Comparison of ENCODE assay signal across 25 cellular contexts in genomic region chr2:216616083-216616678, GRCh38.
"Had no signal": no experiment of that assay in that cellular context is flagged by ENCODE, and none has a peak within 500 bp of the region (broad histone marks: within the 10 kb centered on the region; RNA-seq: fewer than 3 reads in every experiment).

No MANE protein-coding gene starts in this region.

- H3K9me3 Mint-ChIP-seq: dendritic cell treated with granulocyte-macrophage colony-stimulating factor and Interleukin-4, amounts not matched to agents 40 ng/mL and 50 ng/mL, for 4 days; endodermal cell; nephron; stimulated activated memory B cell treated with anti-CD40 and anti-IgM and Interleukin-4, amounts not matched to agents 10 μg/mL and 1 μg/mL and 100 μg/mL, for 72 hours; stimulated activated naive CD8-positive, alpha-beta T cell treated with anti-CD3 and anti-CD28 coated beads, Interleukin-15, amount 100 ng/mL, for 72 hours had no signal

- H3K27me3 Mint-ChIP-seq: stimulated activated naive CD8-positive, alpha-beta T cell treated with anti-CD3 and anti-CD28 coated beads, Interleukin-15, amount 100 ng/mL, for 72 hours had no signal

- H3K4me1 ChIP-seq: foreskin keratinocyte, psoas muscle, testis, upper lobe of right lung had no signal

- H3K4me3 Mint-ChIP-seq: dendritic cell treated with granulocyte-macrophage colony-stimulating factor and Interleukin-4, amounts not matched to agents 40 ng/mL and 50 ng/mL, for 4 days; endodermal cell; nephron; stimulated activated memory B cell treated with anti-CD40 and anti-IgM and Interleukin-4, amounts not matched to agents 10 μg/mL and 1 μg/mL and 100 μg/mL, for 72 hours; stimulated activated naive CD8-positive, alpha-beta T cell treated with anti-CD3 and anti-CD28 coated beads, Interleukin-15, amount 100 ng/mL, for 72 hours had no signal

- H3K36me3 ChIP-seq: neutrophil, spleen, tibial nerve, upper lobe of right lung had no signal

- H3K36me3 Mint-ChIP-seq: stimulated activated memory B cell treated with anti-CD40 and anti-IgM and Interleukin-4, amounts not matched to agents 10 μg/mL and 1 μg/mL and 100 μg/mL, for 72 hours had no signal

- H3K27ac Mint-ChIP-seq: dendritic cell treated with granulocyte-macrophage colony-stimulating factor and Interleukin-4, amounts not matched to agents 40 ng/mL and 50 ng/mL, for 4 days; endodermal cell; stimulated activated memory B cell treated with anti-CD40 and anti-IgM and Interleukin-4, amounts not matched to agents 10 μg/mL and 1 μg/mL and 100 μg/mL, for 72 hours; stimulated activated naive CD8-positive, alpha-beta T cell treated with anti-CD3 and anti-CD28 coated beads, Interleukin-15, amount 100 ng/mL, for 72 hours had no signal

- H3K4me3 ChIP-seq: hepatocyte, psoas muscle, spleen, testis, tibial nerve, upper lobe of right lung had no signal

- DNase-seq: endodermal cell; erythroblast; foreskin keratinocyte; head of caudate nucleus; kidney; left cardiac atrium; left ventricle myocardium superior; mesendoderm; naive B cell; psoas muscle; retina; spleen; stimulated activated CD4-positive, alpha-beta T cell treated with anti-CD3 and anti-CD28 coated beads, Interleukin-15, amount 100 ng/mL, for 24 hours; stimulated activated CD4-positive, alpha-beta T cell treated with anti-CD3 and anti-CD28 coated beads, Interleukin-1b, Interleukin-23, amount 100 ng/mL, for 48 hours; stimulated activated CD4-positive, alpha-beta T cell treated with anti-CD3 and anti-CD28 coated beads, Interleukin-4, amount 100 ng/mL, for 24 hours; stimulated activated naive CD8-positive, alpha-beta T cell treated with anti-CD3 and anti-CD28 coated beads, Interleukin-15, amount 100 ng/mL, for 72 hours; testis; upper lobe of right lung had no signal

- H3K27me3 ChIP-seq: foreskin keratinocyte, hepatocyte, spleen, testis, tibial nerve, upper lobe of right lung had no signal

- ATAC-seq: foreskin keratinocyte; left cardiac atrium; left ventricle myocardium superior; psoas muscle; sciatic nerve; stimulated activated memory B cell treated with anti-CD40 and anti-IgM and Interleukin-4, amounts not matched to agents 10 μg/mL and 1 μg/mL and 100 μg/mL, for 72 hours; stimulated activated naive CD8-positive, alpha-beta T cell treated with anti-CD3 and anti-CD28 coated beads, Interleukin-15, amount 100 ng/mL, for 72 hours; upper lobe of right lung had no signal

- H3K27ac ChIP-seq: foreskin keratinocyte, hepatocyte, neutrophil, psoas muscle, spleen, testis, tibial nerve, upper lobe of right lung had no signal

- H3K4me2 ChIP-seq: hepatocyte had no signal

- H3K9me3 ChIP-seq: neutrophil, psoas muscle, spleen, testis, tibial nerve, upper lobe of right lung had no signal

- H3K4me1 Mint-ChIP-seq: naive B cell; stimulated activated memory B cell treated with anti-CD40 and anti-IgM and Interleukin-4, amounts not matched to agents 10 μg/mL and 1 μg/mL and 100 μg/mL, for 72 hours had no signal
